In the genomic region with DNA sequence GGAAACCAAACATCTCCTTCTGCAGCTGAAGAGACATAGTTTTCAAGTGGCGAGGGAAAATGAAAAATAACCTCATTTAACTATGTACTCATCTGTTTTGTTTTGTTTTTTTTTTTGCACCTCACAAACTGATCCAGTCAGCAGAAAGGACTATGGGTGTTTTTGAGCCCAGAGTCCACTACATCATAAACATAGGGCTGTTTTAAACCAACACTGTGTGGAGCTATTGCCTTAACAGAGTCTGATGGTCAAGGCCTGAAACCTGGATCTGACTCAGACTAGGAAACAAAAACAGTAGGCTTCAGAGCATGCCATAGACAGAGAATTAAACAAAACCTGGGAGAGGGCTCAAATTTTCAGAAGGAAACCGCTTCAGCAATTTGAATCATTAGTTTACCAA, we compare ENCODE assay signal across 11 cellular contexts.
DNase-seq lines count a peak whose midpoint lies in the region; ATAC-seq, FAIRE-seq and TF ChIP-seq lines count a peak whose summit lies in the region.
"Had no signal": no experiment of that assay in that cellular context is flagged by ENCODE, and none has a peak within 500 bp of the region (broad histone marks: within the 10 kb centered on the region; RNA-seq: fewer than 3 reads in every experiment).

No MANE protein-coding gene starts in this region.

- H2BK120ac ChIP-seq in H1 (replicated peaks; ENCODE audit: low read depth, low read length): no peak overlapping the region

- H3K27me3 ChIP-seq in H1 (replicated peaks in 1 of 4; ENCODE audit: control insufficient read depth in 3 of 4, extremely low read depth in 1 of 4, insufficient read depth in 3 of 4, low read length in 3 of 4): peaks cover 0 to 1% (median 0%) of the 10 kb centered on the region in 4 experiments; a peak in 1 of 7 replicates
- H3K27me3 ChIP-seq: sigmoid colon had no signal

- peak; percentile 28 to 37; a peak in 3 of 4 replicates for TF ChIP-seq RAD21 in H1 (IDR thresholded peaks at IDR 0.05 in 1 of 2, conservative IDR thresholded peaks at IDR 0.05 in 1 of 2; ENCODE audit: low read depth in 2 of 2, low read length in 2 of 2)

- no peaks in the 10 kb centered on the region for H3K79me2 ChIP-seq in H1 (ENCODE audit: control insufficient read depth in 1 of 2, insufficient read depth in 2 of 2, low read length in 2 of 2)

- H4K5ac ChIP-seq in H1 (ENCODE audit: insufficient read length, low read depth, low read length): no peak overlapping the region

- no peaks in the 10 kb centered on the region for H3K9me3 ChIP-seq in H1 (ENCODE audit: insufficient read depth in 2 of 2, low read depth in 1 of 2, low read length in 1 of 2)
- H3K9me3 ChIP-seq: sigmoid colon had no signal

- no peak overlapping the region for H3K4ac ChIP-seq in H1 (replicated peaks; ENCODE audit: insufficient read length, low read depth, low read length)

- no peak overlapping the region for H2AFZ ChIP-seq in H1 (ENCODE audit: low read length)

- H3K56ac ChIP-seq in H1 (replicated peaks; ENCODE audit: insufficient read length, low read depth, low read length): no peak overlapping the region

- H3K4me1 ChIP-seq in H1 (replicated peaks in 1 of 4; ENCODE audit: control insufficient read depth in 3 of 4, insufficient read depth in 4 of 4, low read length in 3 of 4): no peaks in the 10 kb centered on the region
- H3K4me1 ChIP-seq: sigmoid colon had no signal

- no peak overlapping the region for H2BK15ac ChIP-seq in H1 (ENCODE audit: low read length)

- no peak overlapping the region for H2BK12ac ChIP-seq in H1 (ENCODE audit: low read depth, low read length)

- no peak for TF ChIP-seq CTCF in H1 (IDR thresholded peaks at IDR 0.05; ENCODE audit: control extremely low read depth in 1 of 3, insufficient read depth in 1 of 3, low read depth in 1 of 3, low read length in 3 of 3)

- in situ Hi-C loops in G401 (cut with HindIII; ENCODE audit: low sequenced_read_pairs): no loop called here

- no peaks in the 10 kb centered on the region for H3K36me3 ChIP-seq in H1 (ENCODE audit: control insufficient read depth in 2 of 4, insufficient read depth in 4 of 4, low read length in 3 of 4)
- H3K36me3 ChIP-seq: sigmoid colon had no signal

- no peak overlapping the region for H3K27ac ChIP-seq in H1 (ENCODE audit: low read depth, low read length)
- H3K27ac ChIP-seq: sigmoid colon had no signal

- TF ChIP-seq POLR2A in H1 (IDR thresholded peaks at IDR 0.05; ENCODE audit: control extremely low read depth in 1 of 2, low read depth in 2 of 2, low read length in 2 of 2): no peak

- H3K18ac ChIP-seq in H1 (ENCODE audit: extremely low read depth, low read length): no peak overlapping the region

- no peak overlapping the region for H2AK5ac ChIP-seq in H1 (ENCODE audit: low read depth, low read length)

- H3K79me1 ChIP-seq in H1 (ENCODE audit: low read depth, low read length): no peaks in the 10 kb centered on the region

- no peak overlapping the region for H3K4me2 ChIP-seq in H1 (ENCODE audit: insufficient read depth in 1 of 2, low read depth in 2 of 2, low read length in 2 of 2)

- H3K14ac ChIP-seq in H1 (ENCODE audit: insufficient read length): no peak overlapping the region

- no peak overlapping the region for H2BK5ac ChIP-seq in H1 (ENCODE audit: low read depth, low read length)

- no peak overlapping the region for H4K91ac ChIP-seq in H1 (replicated peaks; ENCODE audit: insufficient read length, low read length)

- H3K23me2 ChIP-seq in H1 (ENCODE audit: low read depth, low read length): no peaks in the 10 kb centered on the region

- peak; percentile 87 for ATAC-seq in GM19351 (IDR thresholded peaks at IDR 0.05; ENCODE audit: unreplicated experiment)
- peak; percentile 60 for ATAC-seq in HG03280 (IDR thresholded peaks at IDR 0.05; ENCODE audit: unreplicated experiment)

- H3K23ac ChIP-seq in H1 (ENCODE audit: insufficient read length): no peak overlapping the region

- H3K4me3 ChIP-seq in H1 (ENCODE audit: extremely low read depth in 1 of 4, insufficient read depth in 2 of 4, low read depth in 3 of 4, low read length in 4 of 4) (no peak overlapping the region), skeletal muscle cell (ENCODE audit: low read depth, low read length) (no peak overlapping the region)
- H3K4me3 ChIP-seq: sigmoid colon had no signal

- POLR2A ChIA-PET in H1 (lab: Charles Lee; ENCODE audit: partially characterized antibody): no interaction called here

- no peak overlapping the region for H4K8ac ChIP-seq in H1 (ENCODE audit: extremely low read depth, insufficient read depth, low read length)

- H2BK20ac ChIP-seq in H1 (ENCODE audit: low read length): no peak overlapping the region

- H4K20me1 ChIP-seq in H1 (replicated peaks in 1 of 2; ENCODE audit: control insufficient read depth in 1 of 2, insufficient read depth in 2 of 2, low read length in 2 of 2): no peaks in the 10 kb centered on the region

- CTCF ChIA-PET in H1 (lab: Charles Lee; ENCODE audit: partially characterized antibody): interaction anchor here (0.8 to 10.9 kb wide), 4 partner anchors 12 to 203 kb away, joined by 3 to 201 read pairs (median 19); no protein-coding TSS in a partner anchor

- no peak for FAIRE-seq in H1 (lab: Jason Lieb, UNC)

- 80% methylated on average over 2 of the region's 2 CpGs; no CpG with 5 or more reads in 1 of the 2 experiments for WGBS in H1 (ENCODE audit: extremely low coverage in 1 of 2, insufficient coverage in 1 of 2, insufficient read length in 1 of 2, insufficient replicate concordance in 2 of 2, low coverage in 1 of 2, low lambda C conversion rate in 2 of 2, missing lambda C conversion rate in 1 of 2), 2 experiments

- TF ChIP-seq EP300 in H1 (IDR thresholded peaks at IDR 0.05; ENCODE audit: borderline replicate concordance in 1 of 2, low read depth in 2 of 2, low read length in 2 of 2): no peak

- H3K9ac ChIP-seq in H1 (replicated peaks in 1 of 4; ENCODE audit: extremely low read depth in 1 of 4, low read depth in 3 of 4, low read length in 3 of 4): no peak overlapping the region

- DNase-seq in H1 (ENCODE audit: low read depth in 1 of 2, low spot score in 2 of 2) (no peak), skeletal muscle cell (ENCODE audit: low read depth) (peak; percentile 34), G401 (ENCODE audit: low spot score) (no peak), NCI-H1092 (lab: John Stamatoyannopoulos, UW) (no peak), NCI-H2196 (lab: John Stamatoyannopoulos, UW; ENCODE audit: unreplicated experiment) (no peak)
- DNase-seq in stimulated activated CD4-positive, alpha-beta T cell treated with anti-CD3 and anti-CD28 coated beads, Interleukin-15, amount 100 ng/mL, for 24 hours: no peak
- DNase-seq: activated CD4-positive, alpha-beta T cell treated with anti-CD3 and anti-CD28 coated beads, Interleukin-2, amount 50 U/mL, for 1 hour; NCI-H1694 treated with DMSO at 0.1 percent for 48 hours; sigmoid colon had no signal

TF ChIP-seq in H1, 55 proteins besides CTCF, POLR2A, EP300 and RAD21:
- no peak for TF ChIP-seq RXRA (IDR thresholded peaks at IDR 0.05; ENCODE audit: insufficient read depth, low read depth, low read length)
- TF ChIP-seq, protein P1, sequence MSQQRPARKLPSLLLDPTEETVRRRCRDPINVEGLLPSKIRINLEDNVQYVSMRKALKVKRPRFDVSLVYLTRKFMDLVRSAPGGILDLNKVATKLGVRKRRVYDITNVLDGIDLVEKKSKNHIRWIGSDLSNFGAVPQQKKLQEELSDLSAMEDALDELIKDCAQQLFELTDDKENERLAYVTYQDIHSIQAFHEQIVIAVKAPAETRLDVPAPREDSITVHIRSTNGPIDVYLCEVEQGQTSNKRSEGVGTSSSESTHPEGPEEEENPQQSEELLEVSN (IDR thresholded peaks at IDR 0.05): no peak
- no peak for TF ChIP-seq SUZ12 (IDR thresholded peaks at IDR 0.05; ENCODE audit: low read length)
- TF ChIP-seq SIRT6 (IDR thresholded peaks at IDR 0.05; ENCODE audit: low read length): no peak
- TF ChIP-seq BRCA1 (IDR thresholded peaks at IDR 0.05; ENCODE audit: low read depth, low read length): no peak
- no peak for TF ChIP-seq ZNF274 (IDR thresholded peaks at IDR 0.05; ENCODE audit: borderline replicate concordance, extremely low read depth, low read length)
- TF ChIP-seq YY1 (IDR thresholded peaks at IDR 0.05; ENCODE audit: low read depth, low read length): no peak
- no peak for TF ChIP-seq TEAD4 (IDR thresholded peaks at IDR 0.05; ENCODE audit: low read depth, low read length)
- no peak for TF ChIP-seq SP2 (IDR thresholded peaks at IDR 0.05; ENCODE audit: low read length)
- TF ChIP-seq KDM5A (IDR thresholded peaks at IDR 0.05; ENCODE audit: low read length): no peak
- TF ChIP-seq PHF8 (conservative IDR thresholded peaks at IDR 0.05; ENCODE audit: low read depth, low read length): no peak
